12 cellular contexts compared by ENCODE assay signal in the genomic region with DNA sequence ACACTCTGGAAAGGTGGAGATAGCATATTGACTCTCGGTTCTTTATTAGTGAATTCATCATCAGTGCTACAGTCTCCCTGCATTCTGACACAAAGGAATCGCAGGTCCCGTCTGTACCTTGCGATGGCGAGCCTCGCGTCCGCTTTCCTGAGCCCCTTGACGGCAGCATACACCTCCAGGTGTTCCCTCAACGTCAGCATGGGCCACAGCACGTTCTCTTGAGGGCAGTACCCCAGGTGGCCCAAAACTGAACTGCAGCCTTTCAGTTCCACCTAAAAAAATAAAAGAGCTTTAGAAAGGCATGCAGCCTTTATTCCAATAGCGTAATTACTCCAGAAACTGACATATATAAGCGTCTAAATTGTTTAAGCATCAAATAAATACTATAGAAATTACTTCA. TPM values are rescaled to one million over a fixed set of nuclear protein-coding genes. Genes with fewer than 3 reads are reported as not detected.
DNase-seq lines count a peak whose midpoint lies in the region; TF ChIP-seq lines count a peak whose summit lies in the region.
"Had no signal": no experiment of that assay in that cellular context is flagged by ENCODE, and none has a peak within 500 bp of the region (broad histone marks: within the 10 kb centered on the region; RNA-seq: fewer than 3 reads in every experiment).

No MANE protein-coding gene starts in this region.

- intact Hi-C loops in Caco-2 (cut with micrococcal nuclease; ENCODE audit: unreplicated experiment), result no loop called here

- H3K23ac ChIP-seq in mesenchymal stem cell (ENCODE audit: low read length in 2 of 2), result no peak overlapping the region

- H3K4me1 ChIP-seq in Caco-2, result peaks cover 3% of the 10 kb centered on the region
- no peaks in the 10 kb centered on the region for H3K4me1 ChIP-seq in KMS-11 (ENCODE audit: low read depth, poor library complexity, severe bottlenecking)
- no peaks in the 10 kb centered on the region for H3K4me1 ChIP-seq in mesenchymal stem cell (ENCODE audit: control insufficient read depth, insufficient read depth, low read depth, low read length)
- H3K4me1 ChIP-seq: heart right ventricle had no signal

- H3K9ac ChIP-seq in KMS-11 (no peak overlapping the region), mesenchymal stem cell (ENCODE audit: low read length) (no peak overlapping the region)

- H3K27ac ChIP-seq in KMS-11 (no peak overlapping the region), mesenchymal stem cell (ENCODE audit: low read length, poor library complexity, severe bottlenecking) (no peak overlapping the region)
- H3K27ac ChIP-seq: heart right ventricle had no signal

- H3K4ac ChIP-seq in mesenchymal stem cell (ENCODE audit: low read depth in 1 of 2, low read length in 2 of 2), result no peak overlapping the region

- H3K4me3 Mint-ChIP-seq in Caco-2 (ENCODE audit: unreplicated experiment), result no peak overlapping the region
- H3K4me3 Mint-ChIP-seq: stimulated activated memory B cell treated with anti-CD40 and anti-IgM and Interleukin-4, amounts not matched to agents 10 μg/mL and 1 μg/mL and 100 μg/mL, for 72 hours had no signal

- no peak overlapping the region for H3K14ac ChIP-seq in mesenchymal stem cell (ENCODE audit: low read length in 2 of 2)

- H3K27ac Mint-ChIP-seq in Caco-2 (ENCODE audit: unreplicated experiment), result no peak overlapping the region
- H3K27ac Mint-ChIP-seq: stimulated activated memory B cell treated with anti-CD40 and anti-IgM and Interleukin-4, amounts not matched to agents 10 μg/mL and 1 μg/mL and 100 μg/mL, for 72 hours had no signal

- H3K79me2 ChIP-seq in KMS-11 (ENCODE audit: insufficient read depth, low read depth), result no peaks in the 10 kb centered on the region

- H3K27me3 ChIP-seq in Caco-2 (replicated peaks; ENCODE audit: control insufficient read depth, insufficient read depth, low read length) (no peaks in the 10 kb centered on the region), KMS-11 (ENCODE audit: insufficient read depth, low read depth) (no peaks in the 10 kb centered on the region), mesenchymal stem cell (ENCODE audit: control insufficient read depth in 1 of 2, insufficient read depth in 1 of 2, low read length in 2 of 2) (no peaks in the 10 kb centered on the region)
- H3K27me3 ChIP-seq: heart right ventricle had no signal

- H3K4me1 Mint-ChIP-seq in Caco-2 (ENCODE audit: low read depth, unreplicated experiment), result peaks cover 2% of the 10 kb centered on the region
- H3K4me1 Mint-ChIP-seq: stimulated activated memory B cell treated with anti-CD40 and anti-IgM and Interleukin-4, amounts not matched to agents 10 μg/mL and 1 μg/mL and 100 μg/mL, for 72 hours had no signal

- BruUV-seq in Caco-2 (replicated peaks; lab: Mats Ljungman, UMichigan), result no TSS peak

- H3K9me3 ChIP-seq in Caco-2 (peaks cover 8% of the 10 kb centered on the region; the same call in 1 of the 2 replicates), mesenchymal stem cell (ENCODE audit: control insufficient read depth, low read length) (peaks cover 29% of the 10 kb centered on the region)

- H3K36me3 Mint-ChIP-seq in Caco-2 (ENCODE audit: insufficient read depth, unreplicated experiment), result no peaks in the 10 kb centered on the region

- TF ChIP-seq CTCF in Caco-2 (IDR thresholded peaks at IDR 0.05; ENCODE audit: insufficient read depth in 1 of 2, low read depth in 1 of 2, low read length in 1 of 2, severe bottlenecking in 1 of 2, unreplicated experiment in 1 of 2), result peak; percentile 21 to 61
- 0 out of 2 replicates have a peak, but pooled peaks have one; percentile 23 for TF ChIP-seq CTCF in KMS-11 (conservative IDR thresholded peaks at IDR 0.05; ENCODE audit: low read depth, low read length)

- CTCF ChIA-PET in Caco-2 (lab: Charles Lee), result interaction anchor here (0.6 to 1.2 kb wide), 2 partner anchors 18 to 1049 kb away, joined by 4 to 7 read pairs; a partner anchor contains a TSS

- POLR2A ChIA-PET in Caco-2 (lab: Charles Lee), result interaction anchor here (0.5 kb wide), 1 partner anchor 123 kb away, joined by 4 read pairs; no protein-coding TSS in a partner anchor

- H3K4me2 ChIP-seq in KMS-11 (no peak overlapping the region), mesenchymal stem cell (ENCODE audit: low read length, poor library complexity, severe bottlenecking) (no peak overlapping the region)

- H3K18ac ChIP-seq in mesenchymal stem cell (ENCODE audit: low read depth in 1 of 2, low read length in 2 of 2), result no peak overlapping the region

- no peaks in the 10 kb centered on the region for H3K79me1 ChIP-seq in mesenchymal stem cell (replicated peaks; ENCODE audit: low read length, poor library complexity, severe bottlenecking)

- no peak overlapping the region for H2BK12ac ChIP-seq in mesenchymal stem cell (ENCODE audit: low read length in 2 of 2)

- H2AFZ ChIP-seq in KMS-11 (ENCODE audit: low read depth) (no peak overlapping the region), mesenchymal stem cell (ENCODE audit: low read depth, low read length) (no peak overlapping the region)

- H2BK15ac ChIP-seq in mesenchymal stem cell (ENCODE audit: low read depth, poor library complexity, severe bottlenecking), result no peak overlapping the region

- no peak overlapping the region for H3K4me3 ChIP-seq in Caco-2 (ENCODE audit: low read depth, low read length)
- no peak overlapping the region for H3K4me3 ChIP-seq in KMS-11 (IDR thresholded peaks at IDR 0.05; ENCODE audit: insufficient read depth, low read depth, low read length)
- H3K4me3 ChIP-seq in mesenchymal stem cell (ENCODE audit: insufficient read depth in 1 of 2, low read depth in 1 of 2, low read length in 2 of 2), result no peak overlapping the region
- H3K4me3 ChIP-seq: heart right ventricle had no signal

- H4K20me1 ChIP-seq in KMS-11 (ENCODE audit: insufficient read depth), result no peaks in the 10 kb centered on the region

- H2BK120ac ChIP-seq in mesenchymal stem cell (ENCODE audit: low read depth, low read length), result no peak overlapping the region

- H2BK5ac ChIP-seq in mesenchymal stem cell (ENCODE audit: low read depth, low read length, poor library complexity, severe bottlenecking), result no peak overlapping the region

- DNase-seq in Caco-2, result peak; percentile 37 to 38
- DNase-seq in astrocyte of the hippocampus (ENCODE audit: low read depth, low spot score), result peak; percentile 2
- peak; percentile 16 for DNase-seq in mesenchymal stem cell
- DNase-seq in NCI-H146 (lab: John Stamatoyannopoulos, UW), result no peak
- DNase-seq in NCI-H1436 (lab: John Stamatoyannopoulos, UW), result no peak
- DNase-seq in NCI-H345 (lab: John Stamatoyannopoulos, UW), result no peak
- no peak for DNase-seq in medulla oblongata (ENCODE audit: extremely low spot score)
- DNase-seq: heart right ventricle had no signal

- WGBS in mesenchymal stem cell, result 33% methylated on average over 11 of the region's 13 CpGs

- H4K8ac ChIP-seq in mesenchymal stem cell (ENCODE audit: low read length), result no peak overlapping the region

- H3K36me3 ChIP-seq in Caco-2 (ENCODE audit: control insufficient read depth, insufficient read depth, low read length) (no peaks in the 10 kb centered on the region), KMS-11 (ENCODE audit: insufficient read depth) (no peaks in the 10 kb centered on the region), mesenchymal stem cell (ENCODE audit: control insufficient read depth in 1 of 2, insufficient read depth in 2 of 2, low read depth in 1 of 2, low read length in 2 of 2) (peaks cover 0 to 100% of the 10 kb centered on the region in 2 experiments)

- no peaks in the 10 kb centered on the region for H3K27me3 Mint-ChIP-seq in Caco-2 (ENCODE audit: insufficient read depth, unreplicated experiment)
- H3K27me3 Mint-ChIP-seq: stimulated activated memory B cell treated with anti-CD40 and anti-IgM and Interleukin-4, amounts not matched to agents 10 μg/mL and 1 μg/mL and 100 μg/mL, for 72 hours had no signal

- H2AK5ac ChIP-seq in mesenchymal stem cell (ENCODE audit: low read length, severe bottlenecking), result no peak overlapping the region

- H4K91ac ChIP-seq in mesenchymal stem cell (ENCODE audit: low read length), result no peak overlapping the region

- peaks cover 15% of the 10 kb centered on the region for H3K9me3 Mint-ChIP-seq in Caco-2 (ENCODE audit: unreplicated experiment)

RNA-seq across cellular contexts. Expression of a gene that starts 24.2 kb away (rescaled TPM):
- 0.19 and 0.27 TPM in 2 replicates for total RNA-seq in Caco-2 (2022)
- polyA plus RNA-seq in mesenchymal stem cell (2013, experiment 1 of 2), result 0.01 TPM
- 0.03 TPM for polyA plus RNA-seq in mesenchymal stem cell (2013, experiment 2 of 2)
- total RNA-seq: M059J had no signal

RNA-seq across cellular contexts. Expression of a gene that starts 56.8 kb away (rescaled TPM):
- 1.8 and 2.5 TPM in 2 replicates for total RNA-seq in Caco-2 (2022)
- polyA plus RNA-seq in mesenchymal stem cell (2013, experiment 1 of 2), result 0.07 TPM
- polyA plus RNA-seq in mesenchymal stem cell (2013, experiment 2 of 2), result 0.11 TPM
- total RNA-seq: M059J; T-helper 2 cell treated with Interferon-gamma antibody and Interleukin-4, amounts not matched to agents 100 ng/mL and 5 ng/mL, for 36 hours had no signal

Comparison
In these comparisons a context has a peak if more than half of its experiments do, and no peak if none do; other contexts are left out.
1. DNase-seq: peak in Caco-2 (2 of 2), astrocyte of the hippocampus (single experiment) and mesenchymal stem cell (single experiment); none in NCI-H146 (single experiment), NCI-H1436 (single experiment), NCI-H345 (single experiment) and medulla oblongata (single experiment).